In genomic region chr19:2686347-2686746, GRCh38 we compare ENCODE assay signal across 14 cellular contexts. TPM values are rescaled to one million over a fixed set of nuclear protein-coding genes. Genes with fewer than 3 reads are reported as not detected.
DNase-seq lines count a peak whose midpoint lies in the region; ATAC-seq and TF ChIP-seq lines count a peak whose summit lies in the region.
"Had no signal": no experiment of that assay in that cellular context is flagged by ENCODE, and none has a peak within 500 bp of the region (broad histone marks: within the 10 kb centered on the region; RNA-seq: fewer than 3 reads in every experiment).

No MANE protein-coding gene starts in this region.

- no peak overlapping the region for H3K4me2 ChIP-seq in mammary epithelial cell (ENCODE audit: insufficient read depth, low read depth, low read length)
- H3K4me2 ChIP-seq: KMS-11 had no signal

- no peak overlapping the region for H3K9ac ChIP-seq in mammary epithelial cell (ENCODE audit: insufficient read depth, low read length)
- H3K9ac ChIP-seq: KMS-11 had no signal

- TF ChIP-seq CTCF in breast epithelium (IDR thresholded peaks at IDR 0.05) (no peak), mammary epithelial cell (conservative IDR thresholded peaks at IDR 0.05 in 1 of 2, IDR thresholded peaks at IDR 0.05 in 1 of 2; ENCODE audit: extremely low read depth in 1 of 2, insufficient read depth in 1 of 2, low read depth in 1 of 2, low read length in 2 of 2) (no peak)

- H4K20me1 ChIP-seq in mammary epithelial cell (ENCODE audit: insufficient read depth, low read length) = no peaks in the 10 kb centered on the region

- H3K36me3 Mint-ChIP-seq in IgD-negative memory B cell (peaks cover 3% of the 10 kb centered on the region), memory B cell (peaks cover 25% of the 10 kb centered on the region)
- H3K36me3 Mint-ChIP-seq in stimulated activated naive B cell treated with anti-CD40 and anti-IgM and Interleukin-4, amounts not matched to agents 10 μg/mL and 1 μg/mL and 100 μg/mL, for 72 hours = peaks cover 9 to 28% of the 10 kb centered on the region in 2 donors

- H3K27ac Mint-ChIP-seq in IgD-negative memory B cell (peak overlapping the region; percentile 73 to 88 (median 78)), memory B cell (peak overlapping the region; percentile 100)
- peak overlapping the region; percentile 80 for H3K27ac Mint-ChIP-seq in stimulated activated naive B cell treated with anti-CD40 and anti-IgM and Interleukin-4, amounts not matched to agents 10 μg/mL and 1 μg/mL and 100 μg/mL, for 72 hours

- H3K4me3 Mint-ChIP-seq in IgD-negative memory B cell = peak overlapping the region in 2 of 4 donors; percentile 28 to 33
- no peak overlapping the region for H3K4me3 Mint-ChIP-seq in memory B cell
- H3K4me3 Mint-ChIP-seq in stimulated activated naive B cell treated with anti-CD40 and anti-IgM and Interleukin-4, amounts not matched to agents 10 μg/mL and 1 μg/mL and 100 μg/mL, for 72 hours = no peak overlapping the region

- H3K27me3 ChIP-seq in breast epithelium (no peaks in the 10 kb centered on the region), mammary epithelial cell (ENCODE audit: insufficient read depth, low read length) (no peaks in the 10 kb centered on the region)

- WGBS in mammary epithelial cell (ENCODE audit: low coverage, missing lambda C conversion rate) = 84% methylated on average over 8 of the region's 17 CpGs

- H3K4me1 Mint-ChIP-seq in IgD-negative memory B cell (peaks cover 9 to 22% (median 20%) of the 10 kb centered on the region in 3 donors), memory B cell (peaks cover 22% of the 10 kb centered on the region)
- peaks cover 15 to 61% of the 10 kb centered on the region in 2 donors for H3K4me1 Mint-ChIP-seq in stimulated activated naive B cell treated with anti-CD40 and anti-IgM and Interleukin-4, amounts not matched to agents 10 μg/mL and 1 μg/mL and 100 μg/mL, for 72 hours

- intact Hi-C loops in breast epithelium (cut with DNase I; ENCODE audit: low total_unique reads) (no loop called here), mammary epithelial cell (cut with micrococcal nuclease) (no loop called here)

- dilution Hi-C loops in mammary epithelial cell (cut with HindIII; ENCODE audit: low sequenced_read_pairs) = no loop called here

- no peaks in the 10 kb centered on the region for H3K79me2 ChIP-seq in mammary epithelial cell (ENCODE audit: insufficient read depth, low read length)

- no peaks in the 10 kb centered on the region for H3K9me3 ChIP-seq in breast epithelium
- H3K9me3 ChIP-seq in mammary epithelial cell (replicated peaks; ENCODE audit: insufficient read depth, low read length) = no peaks in the 10 kb centered on the region

- ATAC-seq in memory B cell (ENCODE audit: low read depth) (no peak), GM19463 (IDR thresholded peaks at IDR 0.05; ENCODE audit: unreplicated experiment) (no peak)
- no peak for ATAC-seq in stimulated activated naive B cell treated with anti-CD40 and anti-IgM and Interleukin-4, amounts not matched to agents 10 μg/mL and 1 μg/mL and 100 μg/mL, for 72 hours (replicated peaks)

- BruUV-seq in mammary epithelial cell (replicated peaks; lab: Mats Ljungman, UMichigan) = no TSS peak

- H3K9me3 Mint-ChIP-seq in IgD-negative memory B cell (peaks cover 0 to 5% (median 3%) of the 10 kb centered on the region in 3 donors), memory B cell (no peaks in the 10 kb centered on the region)
- H3K9me3 Mint-ChIP-seq in stimulated activated naive B cell treated with anti-CD40 and anti-IgM and Interleukin-4, amounts not matched to agents 10 μg/mL and 1 μg/mL and 100 μg/mL, for 72 hours = no peaks in the 10 kb centered on the region

- no peak for DNase-seq in breast epithelium (ENCODE audit: low spot score in 2 of 2)
- DNase-seq in mammary epithelial cell = no peak
- DNase-seq in memory B cell (ENCODE audit: low spot score in 2 of 2) = no peak
- DNase-seq in stimulated activated naive B cell treated with anti-CD40 and anti-IgM and Interleukin-4, amounts not matched to agents 10 μg/mL and 1 μg/mL and 100 μg/mL, for 72 hours = no peak
- no peak for DNase-seq in NOMO-1 (lab: John Stamatoyannopoulos, UW; ENCODE audit: unreplicated experiment in 2 of 2)
- DNase-seq in mesenteric fat pad (ENCODE audit: low spot score) = no peak
- DNase-seq: 8988T, NCI-H1417 treated with DMSO at 0.1 percent for 48 hours, NCI-H187 treated with DMSO at 0.1 percent for 48 hours, NCI-H2227 treated with DMSO at 0.1 percent for 48 hours, NCI-H510A treated with DMSO at 0.1 percent for 48 hours had no signal

- H3K36me3 ChIP-seq in breast epithelium (no peaks in the 10 kb centered on the region), mammary epithelial cell (ENCODE audit: insufficient read depth, low read length) (no peaks in the 10 kb centered on the region)

- CTCF ChIA-PET in mammary epithelial cell (lab: Charles Lee; ENCODE audit: low non-redundant PET) = no interaction called here

- H3K4me3 ChIP-seq in breast epithelium = peak overlapping the region in 2 of 3 donors; percentile 20 to 51
- no peak overlapping the region for H3K4me3 ChIP-seq in mammary epithelial cell (replicated peaks in 1 of 3; ENCODE audit: insufficient read depth in 1 of 3, low read depth in 2 of 3, low read length in 3 of 3)

- H3K4me1 ChIP-seq in breast epithelium (no peaks in the 10 kb centered on the region), mammary epithelial cell (ENCODE audit: insufficient read depth, low read length) (no peaks in the 10 kb centered on the region)

- in situ Hi-C loops in mammary epithelial cell (cut with MboI; ENCODE audit: low sequenced_read_pairs in 2 of 2) = no loop called here

- no peaks in the 10 kb centered on the region for H3K27me3 Mint-ChIP-seq in IgD-negative memory B cell
- no peaks in the 10 kb centered on the region for H3K27me3 Mint-ChIP-seq in memory B cell
- H3K27me3 Mint-ChIP-seq in stimulated activated naive B cell treated with anti-CD40 and anti-IgM and Interleukin-4, amounts not matched to agents 10 μg/mL and 1 μg/mL and 100 μg/mL, for 72 hours = no peaks in the 10 kb centered on the region

- TF ChIP-seq POLR2A in breast epithelium (IDR thresholded peaks at IDR 0.05) = no peak

- H3K27ac ChIP-seq in breast epithelium = peak overlapping the region; percentile 66 to 68
- H3K27ac ChIP-seq in mammary epithelial cell (ENCODE audit: insufficient read depth, low read depth, low read length) = no peak overlapping the region
- H3K27ac ChIP-seq: KMS-11 had no signal

- no peak overlapping the region for H2AFZ ChIP-seq in mammary epithelial cell (ENCODE audit: low read depth, low read length)

RNA-seq across cellular contexts. Expression of gene GNG7, which starts 16.1 kb away (rescaled TPM):
- total RNA-seq in breast epithelium (1 to 10 TPM; 1.6 to 7.8 (median 4.3) TPM), mammary epithelial cell (under 1 TPM in 1 of 2 donors, not detected in 1; under 0.01 TPM), mesenteric fat pad (1.7 TPM)
- polyA plus RNA-seq in mammary epithelial cell (0.02 TPM), IgD-negative memory B cell (74.6 TPM)
- not detected for polyA minus RNA-seq in mammary epithelial cell

RNA-seq across cellular contexts. Expression of gene DIRAS1, which starts 34.8 kb away (rescaled TPM):
- total RNA-seq in breast epithelium (1 to 10 TPM in 2 of 3 donors, under 1 TPM in 1; 0.64 to 3.7 (median 3.6) TPM), mammary epithelial cell (1 to 10 TPM in 1 of 2 donors, under 1 TPM in 1; 0.42 to 4.3 TPM), mesenteric fat pad (1.1 TPM)
- polyA plus RNA-seq in mammary epithelial cell (0.09 TPM), IgD-negative memory B cell (0.64 TPM)
- not detected for polyA minus RNA-seq in mammary epithelial cell

RNA-seq across cellular contexts. Expression of gene SLC39A3, which starts 53.5 kb away (rescaled TPM):
- total RNA-seq in breast epithelium = 10 to 100 TPM; 23.8 to 36.1 (median 27.2) TPM
- total RNA-seq in mammary epithelial cell = 10 to 100 TPM; 32.6 to 34.7 TPM
- polyA plus RNA-seq in mammary epithelial cell = 24.8 TPM
- 46.4 TPM for polyA minus RNA-seq in mammary epithelial cell
- polyA plus RNA-seq in IgD-negative memory B cell = 86.9 TPM
- total RNA-seq in mesenteric fat pad = 21.5 TPM

Comparison
In these comparisons a context has a peak if more than half of its experiments do, and no peak if none do; other contexts are left out.
1. H3K4me3 ChIP-seq: peak in breast epithelium (2 of 3); none in mammary epithelial cell (0 of 3).
2. Peak in every context shown above with its lines, with median percentiles within 50 percentile points of each other: H3K27ac Mint-ChIP-seq.